8 cellular contexts compared by ENCODE assay signal in genomic region chr10:12041766-12042408, GRCh38. TPM values are rescaled to one million over a fixed set of nuclear protein-coding genes. Genes with fewer than 3 reads are reported as not detected.
A peak's percentile ranks its signal among the peaks of the same experiment; 100 is the strongest.
DNase-seq lines count a peak whose midpoint lies in the region; TF ChIP-seq lines count a peak whose summit lies in the region.

No MANE protein-coding gene starts in this region.

- peak overlapping the region; percentile 99 for H3K9ac ChIP-seq in MM.1S (ENCODE audit: low read length)

- H3K9me2 ChIP-seq in MM.1S (replicated peaks; ENCODE audit: insufficient read depth, low read length) = no peaks in the 10 kb centered on the region

- peaks cover 8% of the 10 kb centered on the region for H3K4me1 ChIP-seq in MM.1S (ENCODE audit: low read length)
- peaks cover 29% of the 10 kb centered on the region for H3K4me1 ChIP-seq in left ventricle myocardium inferior

- peaks cover 8% of the 10 kb centered on the region for H3F3A ChIP-seq in MM.1S (ENCODE audit: insufficient read depth, low read length)

- H3K4me2 ChIP-seq in MM.1S (ENCODE audit: low read depth, low read length) = peak overlapping the region; percentile 86

- TF ChIP-seq CTCF in MM.1S (IDR thresholded peaks at IDR 0.05; ENCODE audit: low read length) = no peak
- TF ChIP-seq CTCF in left ventricle myocardium inferior (IDR thresholded peaks at IDR 0.05; ENCODE audit: borderline replicate concordance) = no peak

- no peaks in the 10 kb centered on the region for H4K20me1 ChIP-seq in MM.1S (ENCODE audit: insufficient read depth, low read length)

- H3K27me3 ChIP-seq in MM.1S (replicated peaks; ENCODE audit: insufficient read depth, low read length) (no peaks in the 10 kb centered on the region), left ventricle myocardium inferior (ENCODE audit: low read depth) (no peaks in the 10 kb centered on the region)

- H3K36me3 ChIP-seq in MM.1S (replicated peaks; ENCODE audit: insufficient read depth, low read length) (no peaks in the 10 kb centered on the region), left ventricle myocardium inferior (no peaks in the 10 kb centered on the region)

- no peaks in the 10 kb centered on the region for H3K9me3 ChIP-seq in MM.1S (replicated peaks; ENCODE audit: insufficient read depth, low read length)
- H3K9me3 ChIP-seq in left ventricle myocardium inferior (replicated peaks) = no peaks in the 10 kb centered on the region

- peaks cover 58% of the 10 kb centered on the region for H3K79me2 ChIP-seq in MM.1S (ENCODE audit: low read length)

- peak overlapping the region; percentile 99 for H3K4me3 ChIP-seq in MM.1S (ENCODE audit: low read length)
- peak overlapping the region; percentile 99 for H3K4me3 ChIP-seq in left ventricle myocardium inferior

- DNase-seq in activated naive CD4-positive, alpha-beta T cell treated with Interleukin-2 at 50 U/mL for 16 hours = peak; percentile 37
- no peak for DNase-seq in activated naive CD4-positive, alpha-beta T cell (lab: John Stamatoyannopoulos, UW)
- DNase-seq in MM.1S = peak; percentile 57
- peak; percentile 2 for DNase-seq in activated effector memory CD4-positive, alpha-beta T cell treated with Interleukin-2 at 50 U/mL for 16 hours
- no peak for DNase-seq in left ventricle myocardium inferior
- DNase-seq in renal cortical epithelial cell (ENCODE audit: low read depth) = peak; percentile 32
- DNase-seq in NCI-H774 (lab: John Stamatoyannopoulos, UW) = no peak
- no peak for DNase-seq in NCI-H2081 treated with DMSO at 0.1 percent for 48 hours (lab: John Stamatoyannopoulos, UW)

- H3K27ac ChIP-seq in MM.1S (ENCODE audit: low read length) (peak overlapping the region; percentile 92), left ventricle myocardium inferior (replicated peaks) (peak overlapping the region; percentile 99)

- intact Hi-C loops in left ventricle myocardium inferior (cut with micrococcal nuclease) = no loop called here

- peak overlapping the region; percentile 93 for H2AFZ ChIP-seq in MM.1S (ENCODE audit: low read length)

RNA-seq across cellular contexts. Expression of gene UPF2, which starts 0.7 kb away (rescaled TPM):
- total RNA-seq in left ventricle myocardium inferior = 17.3 TPM
- total RNA-seq in renal cortical epithelial cell = 15.1 and 30.5 TPM in 2 replicates

RNA-seq across cellular contexts. Expression of gene DHTKD1, which starts 26.9 kb away (rescaled TPM):
- total RNA-seq in left ventricle myocardium inferior (31.7 TPM), renal cortical epithelial cell (32.1 and 46.9 TPM in 2 replicates)

Comparison
In these comparisons a context has a peak if more than half of its experiments do, and no peak if none do; other contexts are left out.
1. DNase-seq: peak in activated naive CD4-positive, alpha-beta T cell treated with Interleukin-2 at 50 U/mL for 16 hours (single experiment), MM.1S (single experiment), activated effector memory CD4-positive, alpha-beta T cell treated with Interleukin-2 at 50 U/mL for 16 hours (single experiment) and renal cortical epithelial cell (single experiment); none in activated naive CD4-positive, alpha-beta T cell (0 of 4), left ventricle myocardium inferior (single experiment), NCI-H774 (single experiment) and NCI-H2081 treated with DMSO at 0.1 percent for 48 hours (single experiment).